ENCODE assay signal across 8 cellular contexts in genomic region chr20:5844063-5844681, GRCh38.
DNase-seq lines count a peak whose midpoint lies in the region; ATAC-seq and TF ChIP-seq lines count a peak whose summit lies in the region.

No MANE protein-coding gene starts in this region.

- no TSS peak for BruUV-seq in HCT116 (replicated peaks; lab: Mats Ljungman, UMichigan)

- H2AFZ ChIP-seq in HCT116 (ENCODE audit: low read depth, low read length, poor library complexity, severe bottlenecking) = no peak overlapping the region

- H3K79me2 ChIP-seq in HCT116 (ENCODE audit: insufficient read depth, low read length) = no peaks in the 10 kb centered on the region

- no peaks in the 10 kb centered on the region for H3K9me3 Mint-ChIP-seq in stimulated activated naive CD8-positive, alpha-beta T cell treated with anti-CD3 and anti-CD28 coated beads, Interleukin-15, amount 100 ng/mL, for 72 hours

- intact Hi-C loops in HCT116 (cut with micrococcal nuclease) (no loop called here), prostate gland (cut with DNase I) (loop anchor here (5.0 kb wide), 1 partner anchor 112 kb away; no protein-coding TSS in a partner anchor), aorta (cut with DNase I) (no loop called here)

- ATAC-seq in GM18499 (IDR thresholded peaks at IDR 0.05; ENCODE audit: insufficient read depth, unreplicated experiment) (peak; percentile 60), HCT116 (peak; percentile 91), foreskin keratinocyte (peak; percentile 82), aorta (ENCODE audit: low FRiP score) (no peak)
- peak; percentile 98 for ATAC-seq in stimulated activated naive CD8-positive, alpha-beta T cell treated with anti-CD3 and anti-CD28 coated beads, Interleukin-15, amount 100 ng/mL, for 72 hours

- no peak overlapping the region for H3K27ac ChIP-seq in HCT116 (ENCODE audit: low read depth, low read length)
- no peak overlapping the region for H3K27ac ChIP-seq in foreskin keratinocyte
- peak overlapping the region in 1 of 2 donors; percentile 38 for H3K27ac ChIP-seq in prostate gland
- H3K27ac ChIP-seq in aorta (ENCODE audit: low read depth in 1 of 2, low read length in 2 of 2) = no peak overlapping the region

- H3K9me3 ChIP-seq in HCT116 (ENCODE audit: control insufficient read depth in 1 of 2, insufficient read depth in 1 of 2, low read depth in 1 of 2, low read length in 2 of 2) (no peaks in the 10 kb centered on the region), prostate gland (no peaks in the 10 kb centered on the region), aorta (ENCODE audit: control insufficient read depth, low read length) (no peaks in the 10 kb centered on the region)

- H3K36me3 ChIP-seq in HCT116 (ENCODE audit: control insufficient read depth in 1 of 2, insufficient read depth in 2 of 2, low read length in 2 of 2) (no peaks in the 10 kb centered on the region), prostate gland (no peaks in the 10 kb centered on the region), aorta (ENCODE audit: control insufficient read depth in 1 of 2, insufficient read depth in 2 of 2, low read length in 1 of 2) (no peaks in the 10 kb centered on the region)

- CTCF ChIA-PET in HCT116 (lab: Charles Lee) = interaction anchor here (1.3 kb wide), 1 partner anchor 314 kb away, joined by 4 read pairs; no protein-coding TSS in a partner anchor

- peak overlapping the region; percentile 42; the same call in 1 of the 2 replicates for H3K4me2 ChIP-seq in HCT116 (ENCODE audit: low read length)

- H3K4me1 ChIP-seq in HCT116 (ENCODE audit: control insufficient read depth in 1 of 2, insufficient read depth in 2 of 2, low read length in 2 of 2) (peaks cover 8 to 9% of the 10 kb centered on the region in 2 experiments; a peak in 3 of 4 replicates), foreskin keratinocyte (no peaks in the 10 kb centered on the region), prostate gland (replicated peaks) (peaks cover 6% of the 10 kb centered on the region), aorta (ENCODE audit: control insufficient read depth in 1 of 2, insufficient read depth in 2 of 2, low read length in 2 of 2) (no peaks in the 10 kb centered on the region)

- RAD21 ChIA-PET in HCT116 (lab: Charles Lee; ENCODE audit: low non-redundant PET in 1 of 2, low total read pairs in 2 of 2, uncharacterized antibody in 2 of 2, unreplicated experiment in 2 of 2) = no interaction called here

- TF ChIP-seq POLR2A in HCT116 (IDR thresholded peaks at IDR 0.05; ENCODE audit: borderline replicate concordance, extremely low read depth, insufficient read depth, insufficient read length) (no peak), prostate gland (IDR thresholded peaks at IDR 0.05) (no peak)

- POLR2A ChIA-PET in HCT116 (lab: Charles Lee) = no interaction called here

- H3K9ac ChIP-seq in HCT116 (ENCODE audit: low read length) = no peak overlapping the region

- H3K27me3 ChIP-seq in HCT116 (ENCODE audit: insufficient read depth, low read length) (no peaks in the 10 kb centered on the region), foreskin keratinocyte (no peaks in the 10 kb centered on the region), prostate gland (replicated peaks; ENCODE audit: insufficient read depth) (no peaks in the 10 kb centered on the region), aorta (ENCODE audit: control insufficient read depth in 1 of 2, insufficient read depth in 2 of 2, low read length in 1 of 2) (peaks cover 0 to 1% of the 10 kb centered on the region in 2 donors)

- H3K9me2 ChIP-seq in HCT116 (ENCODE audit: insufficient read depth) = no peaks in the 10 kb centered on the region

- H3K27ac Mint-ChIP-seq in stimulated activated naive CD8-positive, alpha-beta T cell treated with anti-CD3 and anti-CD28 coated beads, Interleukin-15, amount 100 ng/mL, for 72 hours = peak overlapping the region; percentile 1 to 93

- no peak overlapping the region for H3K4me3 ChIP-seq in HCT116 (replicated peaks in 1 of 2; ENCODE audit: low read depth in 1 of 2, low read length in 2 of 2)
- H3K4me3 ChIP-seq in prostate gland = no peak overlapping the region
- H3K4me3 ChIP-seq in aorta (ENCODE audit: low read length in 2 of 2) = no peak overlapping the region

- H4K20me1 ChIP-seq in HCT116 (ENCODE audit: insufficient read depth) = no peaks in the 10 kb centered on the region

- peak overlapping the region; percentile 65 to 77 for H3K4me3 Mint-ChIP-seq in stimulated activated naive CD8-positive, alpha-beta T cell treated with anti-CD3 and anti-CD28 coated beads, Interleukin-15, amount 100 ng/mL, for 72 hours

- TF ChIP-seq RAD21 in HCT116 (IDR thresholded peaks at IDR 0.05; ENCODE audit: low read depth) = no peak

- WGBS in prostate gland = 56% methylated on average over 2 of the region's 2 CpGs
- 68 to 87% methylated on average over 2 of the region's 2 CpGs for WGBS in aorta, 2 donors

- no peaks in the 10 kb centered on the region for H3K27me3 Mint-ChIP-seq in stimulated activated naive CD8-positive, alpha-beta T cell treated with anti-CD3 and anti-CD28 coated beads, Interleukin-15, amount 100 ng/mL, for 72 hours

- H3K4me1 Mint-ChIP-seq in stimulated activated naive CD8-positive, alpha-beta T cell treated with anti-CD3 and anti-CD28 coated beads, Interleukin-15, amount 100 ng/mL, for 72 hours = peaks cover 70% of the 10 kb centered on the region

- no peak for TF ChIP-seq CTCF in HCT116 (IDR thresholded peaks at IDR 0.05 in 2 of 3, conservative IDR thresholded peaks at IDR 0.05 in 1 of 3; ENCODE audit: borderline replicate concordance in 1 of 3, insufficient read depth in 1 of 3, low read depth in 2 of 3, low read length in 2 of 3)
- no peak for TF ChIP-seq CTCF in foreskin keratinocyte (conservative IDR thresholded peaks at IDR 0.05)
- no peak for TF ChIP-seq CTCF in prostate gland (IDR thresholded peaks at IDR 0.05)

- DNase-seq in HCT116 (ENCODE audit: low read depth, low spot score) (peak; percentile 28), NCI-H1092 treated with DMSO at 0.1 percent for 48 hours (lab: John Stamatoyannopoulos, UW) (peak; percentile 74), foreskin keratinocyte (no peak), prostate gland (ENCODE audit: low spot score) (no peak), aorta (no peak)
- peak; percentile 80 for DNase-seq in activated CD4-positive, alpha-beta T cell treated with anti-CD3 and anti-CD28 coated beads for 48 hours
- DNase-seq in stimulated activated naive CD8-positive, alpha-beta T cell treated with anti-CD3 and anti-CD28 coated beads, Interleukin-15, amount 100 ng/mL, for 72 hours = peak; percentile 80 to 90

TF ChIP-seq in HCT116, 20 proteins besides CTCF, POLR2A, EP300 and RAD21 (continues in another document):
- TF ChIP-seq CBX3 (IDR thresholded peaks at IDR 0.05; ENCODE audit: low read depth) (no peak), MAX (IDR thresholded peaks at IDR 0.05) (0 out of 2 replicates have a peak, but pooled peaks have one; percentile 22), POLR2AphosphoS5 (IDR thresholded peaks at IDR 0.05; ENCODE audit: low read depth, low read length) (no peak), ATF3 (IDR thresholded peaks at IDR 0.05) (no peak), ZFX (IDR thresholded peaks at IDR 0.05) (no peak), EZH2 (IDR thresholded peaks at IDR 0.05) (no peak), ZNF274 (IDR thresholded peaks at IDR 0.05; ENCODE audit: low read depth, low read length) (no peak), ELF1 (IDR thresholded peaks at IDR 0.05; ENCODE audit: borderline replicate concordance, low read depth) (no peak), ZBTB33 (IDR thresholded peaks at IDR 0.05; ENCODE audit: extremely low read depth, insufficient replicate concordance, low read length) (no peak), EGR1 (IDR thresholded peaks at IDR 0.05; ENCODE audit: low read depth) (peak; percentile 76; the same call in 1 of the 2 replicates), SRF (IDR thresholded peaks at IDR 0.05; ENCODE audit: low read depth) (no peak), TCF7L2 (IDR thresholded peaks at IDR 0.05; ENCODE audit: borderline replicate concordance, extremely low read depth, insufficient read depth, insufficient read length) (no peak), JUND (IDR thresholded peaks at IDR 0.05) (peak; percentile 48), SP1 (IDR thresholded peaks at IDR 0.05; ENCODE audit: low read depth) (no peak)

Comparison
In these comparisons a context has a peak if more than half of its experiments do, and no peak if none do; other contexts are left out.
1. DNase-seq: peak in HCT116 (single experiment), NCI-H1092 treated with DMSO at 0.1 percent for 48 hours (single experiment), activated CD4-positive, alpha-beta T cell treated with anti-CD3 and anti-CD28 coated beads for 48 hours (single experiment) and stimulated activated naive CD8-positive, alpha-beta T cell treated with anti-CD3 and anti-CD28 coated beads, Interleukin-15, amount 100 ng/mL, for 72 hours (2 of 2); none in foreskin keratinocyte (0 of 2), prostate gland (single experiment) and aorta (0 of 2).